34 cellular contexts compared by ENCODE assay signal in the genomic region with DNA sequence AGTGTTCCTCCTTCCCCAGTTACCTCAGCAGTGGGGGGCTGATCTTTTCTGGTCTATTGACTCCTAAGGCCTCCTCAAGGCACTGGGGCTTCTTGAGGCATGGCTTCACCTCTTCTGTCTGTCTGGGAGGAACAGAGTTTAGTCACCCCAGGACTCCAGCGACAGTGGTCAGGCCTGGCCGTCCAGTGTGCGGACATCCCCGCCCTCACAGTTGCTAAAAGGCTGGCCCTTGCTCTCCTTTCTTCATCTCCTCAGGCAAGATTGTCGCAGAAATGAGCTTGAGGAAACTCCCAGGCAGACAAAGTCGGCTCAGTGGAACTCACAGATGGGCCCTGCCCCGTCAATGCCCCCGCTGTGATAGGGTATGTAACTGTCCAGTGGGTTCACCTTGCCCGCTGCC. TPM values are rescaled to one million over a fixed set of nuclear protein-coding genes. Genes with fewer than 3 reads are reported as not detected.
"Had no signal": no experiment of that assay in that cellular context is flagged by ENCODE, and none has a peak within 500 bp of the region (broad histone marks: within the 10 kb centered on the region; RNA-seq: fewer than 3 reads in every experiment).

No MANE protein-coding gene starts in this region.

- ATAC-seq: heart left ventricle; left cardiac atrium; left lobe of liver; left ventricle myocardium superior; natural killer cell; right lobe of liver; stimulated activated memory B cell treated with anti-CD40 and anti-IgM and Interleukin-4, amounts not matched to agents 10 μg/mL and 1 μg/mL and 100 μg/mL, for 72 hours; stimulated activated naive CD8-positive, alpha-beta T cell treated with anti-CD3 and anti-CD28 coated beads, Interleukin-15, amount 100 ng/mL, for 72 hours had no signal

- H3K4me1 ChIP-seq: right atrium auricular region, right lobe of liver, tibial nerve, vagina had no signal

- DNase-seq: heart left ventricle; kidney glomerular epithelial cell; left cardiac atrium; left ventricle myocardium superior; mesendoderm; naive B cell; natural killer cell; nephron progenitor cell; ovary; right lobe of liver; stimulated activated CD4-positive, alpha-beta T cell treated with anti-CD3 and anti-CD28 coated beads, Interleukin-1b, Interleukin-23, amount 100 ng/mL, for 48 hours; stimulated activated CD4-positive, alpha-beta T cell treated with anti-CD3 and anti-CD28 coated beads, Interleukin-2, amount 100 ng/mL, for 48 hours; stimulated activated CD4-positive, alpha-beta T cell treated with anti-CD3 and anti-CD28 coated beads, Interleukin-4, amount 100 ng/mL, for 4 hours; stimulated activated CD8-positive, alpha-beta memory T cell treated with anti-CD3 and anti-CD28 coated beads, Interleukin-4, amount 100 ng/mL, for 48 hours; stimulated activated naive CD4-positive, alpha-beta T cell treated with Interleukin-2 at 50 U/mL for 16 hours; stimulated activated naive CD8-positive, alpha-beta T cell treated with anti-CD3 and anti-CD28 coated beads, Interleukin-15, amount 100 ng/mL, for 72 hours; substantia nigra had no signal

- H3K27ac Mint-ChIP-seq: mesothelial cell of epicardium; naive B cell; natural killer cell; nephron progenitor cell; neural progenitor cell; progenitor cell of endocrine pancreas; stimulated activated memory B cell treated with anti-CD40 and anti-IgM and Interleukin-4, amounts not matched to agents 10 μg/mL and 1 μg/mL and 100 μg/mL, for 72 hours; stimulated activated naive CD8-positive, alpha-beta T cell treated with anti-CD3 and anti-CD28 coated beads, Interleukin-15, amount 100 ng/mL, for 72 hours had no signal

- H3K27me3 ChIP-seq: ovary, right atrium auricular region, right lobe of liver, tibial nerve, vagina had no signal

- H3K4me3 Mint-ChIP-seq: mesothelial cell of epicardium; naive B cell; natural killer cell; nephron progenitor cell; neural progenitor cell; stimulated activated memory B cell treated with anti-CD40 and anti-IgM and Interleukin-4, amounts not matched to agents 10 μg/mL and 1 μg/mL and 100 μg/mL, for 72 hours; stimulated activated naive CD8-positive, alpha-beta T cell treated with anti-CD3 and anti-CD28 coated beads, Interleukin-15, amount 100 ng/mL, for 72 hours had no signal

- H3K9me3 Mint-ChIP-seq: naive B cell; natural killer cell; stimulated activated memory B cell treated with anti-CD40 and anti-IgM and Interleukin-4, amounts not matched to agents 10 μg/mL and 1 μg/mL and 100 μg/mL, for 72 hours; stimulated activated naive CD8-positive, alpha-beta T cell treated with anti-CD3 and anti-CD28 coated beads, Interleukin-15, amount 100 ng/mL, for 72 hours had no signal

- H3K27ac ChIP-seq: heart left ventricle, neural progenitor cell, ovary, right atrium auricular region, right lobe of liver, tibial nerve, vagina had no signal

- H3K4me1 Mint-ChIP-seq: stimulated activated memory B cell treated with anti-CD40 and anti-IgM and Interleukin-4, amounts not matched to agents 10 μg/mL and 1 μg/mL and 100 μg/mL, for 72 hours; stimulated activated naive CD8-positive, alpha-beta T cell treated with anti-CD3 and anti-CD28 coated beads, Interleukin-15, amount 100 ng/mL, for 72 hours had no signal

- H3K36me3 Mint-ChIP-seq: mesothelial cell of epicardium; naive B cell; natural killer cell; stimulated activated memory B cell treated with anti-CD40 and anti-IgM and Interleukin-4, amounts not matched to agents 10 μg/mL and 1 μg/mL and 100 μg/mL, for 72 hours had no signal

- H3K9me3 ChIP-seq: heart left ventricle, right atrium auricular region, right lobe of liver, tibial nerve, vagina had no signal

- H3K36me3 ChIP-seq: heart left ventricle, neural progenitor cell, ovary, right atrium auricular region, right lobe of liver, tibial nerve, vagina had no signal

- H3K4me3 ChIP-seq: heart left ventricle, lung, neural progenitor cell, ovary, right atrium auricular region, right lobe of liver, smooth muscle cell, tibial nerve, vagina had no signal

RNA-seq across cellular contexts. Expression of a gene that starts 7.0 kb away (rescaled TPM):
- total RNA-seq: mesothelial cell of epicardium, natural killer cell, pulmonary artery endothelial cell, renal cortical epithelial cell, smooth muscle cell, temporal lobe had no signal

RNA-seq across cellular contexts. Expression of a gene that starts 41.5 kb away (rescaled TPM):
- total RNA-seq: mononuclear cell, natural killer cell, pulmonary artery endothelial cell had no signal

RNA-seq across cellular contexts. Expression of a gene that starts 52.8 kb away (rescaled TPM):
- total RNA-seq: heart left ventricle, left cardiac atrium, left lobe of liver, left ventricle myocardium superior, lung, mesothelial cell of epicardium, mononuclear cell, natural killer cell, omental fat pad, ovary, progenitor cell of endocrine pancreas, pulmonary artery endothelial cell, renal cortical epithelial cell, right atrium auricular region, right lobe of liver, skeletal muscle tissue, smooth muscle cell, temporal lobe, tibial nerve, urinary bladder, vagina had no signal
